ENCODE assay signal across 1 cellular context in the genomic region with DNA sequence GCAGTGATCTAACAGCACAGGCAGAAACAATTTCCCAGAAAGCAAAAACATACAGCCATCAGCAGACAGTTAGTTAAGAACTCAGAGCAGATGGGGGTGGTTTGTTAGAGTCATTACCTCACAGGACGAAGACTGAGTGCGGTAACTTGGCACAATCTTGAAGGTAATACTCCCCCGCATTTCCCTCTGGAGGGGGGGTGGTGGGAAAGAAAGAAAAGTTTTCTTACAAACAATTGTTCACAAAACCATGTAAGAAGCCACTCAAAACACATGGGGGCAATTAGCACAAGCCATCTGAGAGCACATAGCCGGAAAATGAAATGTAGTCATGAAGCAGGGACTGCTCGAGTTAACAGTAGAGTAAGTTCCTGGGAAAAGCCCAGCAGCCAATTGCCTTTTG.
TF ChIP-seq lines count a peak whose summit lies in the region.

No MANE protein-coding gene starts in this region.

TF ChIP-seq in HEK293, 187 proteins besides CTCF, POLR2A, EP300 and RAD21 (continued from another document):
- TF ChIP-seq ZNF157 (tag by site-specific recombination; IDR thresholded peaks at IDR 0.05) (no peak), GLI4 (tag by site-specific recombination; IDR thresholded peaks at IDR 0.05) (no peak), ZNF24 (tag by site-specific recombination; IDR thresholded peaks at IDR 0.05) (no peak), OVOL3 (tag by site-specific recombination; IDR thresholded peaks at IDR 0.05) (no peak), WT1 (tag by site-specific recombination; IDR thresholded peaks at IDR 0.05) (peak; percentile 20; the same call in 1 of the 2 replicates), ZNF184 (tag by site-specific recombination; IDR thresholded peaks at IDR 0.05) (no peak), IKZF3 (tag by site-specific recombination; IDR thresholded peaks at IDR 0.05) (no peak), ZFP37 (tag by site-specific recombination; IDR thresholded peaks at IDR 0.05) (no peak), ZNF707 (tag by site-specific recombination; IDR thresholded peaks at IDR 0.05) (no peak), HOXD13 (CRISPR knock-in tag; IDR thresholded peaks at IDR 0.05; ENCODE audit: borderline replicate concordance) (no peak), ZEB2 (tag by site-specific recombination; IDR thresholded peaks at IDR 0.05) (0 out of 2 replicates have a peak, but pooled peaks have one; percentile 25), ZNF529 (tag by site-specific recombination; IDR thresholded peaks at IDR 0.05; ENCODE audit: insufficient replicate concordance) (no peak)
- TF ChIP-seq, protein P1, sequence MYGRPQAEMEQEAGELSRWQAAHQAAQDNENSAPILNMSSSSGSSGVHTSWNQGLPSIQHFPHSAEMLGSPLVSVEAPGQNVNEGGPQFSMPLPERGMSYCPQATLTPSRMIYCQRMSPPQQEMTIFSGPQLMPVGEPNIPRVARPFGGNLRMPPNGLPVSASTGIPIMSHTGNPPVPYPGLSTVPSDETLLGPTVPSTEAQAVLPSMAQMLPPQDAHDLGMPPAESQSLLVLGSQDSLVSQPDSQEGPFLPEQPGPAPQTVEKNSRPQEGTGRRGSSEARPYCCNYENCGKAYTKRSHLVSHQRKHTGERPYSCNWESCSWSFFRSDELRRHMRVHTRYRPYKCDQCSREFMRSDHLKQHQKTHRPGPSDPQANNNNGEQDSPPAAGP (tag by site-specific recombination; IDR thresholded peaks at IDR 0.05), result no peak
- TF ChIP-seq, protein P2, sequence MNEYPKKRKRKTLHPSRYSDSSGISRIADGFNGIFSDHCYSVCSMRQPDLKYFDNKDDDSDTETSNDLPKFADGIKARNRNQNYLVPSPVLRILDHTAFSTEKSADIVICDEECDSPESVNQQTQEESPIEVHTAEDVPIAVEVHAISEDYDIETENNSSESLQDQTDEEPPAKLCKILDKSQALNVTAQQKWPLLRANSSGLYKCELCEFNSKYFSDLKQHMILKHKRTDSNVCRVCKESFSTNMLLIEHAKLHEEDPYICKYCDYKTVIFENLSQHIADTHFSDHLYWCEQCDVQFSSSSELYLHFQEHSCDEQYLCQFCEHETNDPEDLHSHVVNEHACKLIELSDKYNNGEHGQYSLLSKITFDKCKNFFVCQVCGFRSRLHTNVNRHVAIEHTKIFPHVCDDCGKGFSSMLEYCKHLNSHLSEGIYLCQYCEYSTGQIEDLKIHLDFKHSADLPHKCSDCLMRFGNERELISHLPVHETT (tag by site-specific recombination; IDR thresholded peaks at IDR 0.05), result no peak
